In genomic region chr17:2705263-2705662, GRCh38 we compare ENCODE assay signal across 1 cellular context.
TF ChIP-seq lines count a peak whose summit lies in the region.

No MANE protein-coding gene starts in this region.

TF ChIP-seq in GM23338, 12 proteins besides CTCF, POLR2A, EP300 and RAD21 (continued from another document):
- TF ChIP-seq ZNF462 (CRISPR knock-in tag; IDR thresholded peaks at IDR 0.05) (no peak), ZNF331 (CRISPR knock-in tag; IDR thresholded peaks at IDR 0.05; ENCODE audit: low read depth) (no peak), EZH2 (IDR thresholded peaks at IDR 0.05; ENCODE audit: low read depth, unreplicated experiment) (no peak), ETS1 (IDR thresholded peaks at IDR 0.05) (no peak)
TF ChIP-seq in GM23338: peak in this region for 0.
